In the genomic region with DNA sequence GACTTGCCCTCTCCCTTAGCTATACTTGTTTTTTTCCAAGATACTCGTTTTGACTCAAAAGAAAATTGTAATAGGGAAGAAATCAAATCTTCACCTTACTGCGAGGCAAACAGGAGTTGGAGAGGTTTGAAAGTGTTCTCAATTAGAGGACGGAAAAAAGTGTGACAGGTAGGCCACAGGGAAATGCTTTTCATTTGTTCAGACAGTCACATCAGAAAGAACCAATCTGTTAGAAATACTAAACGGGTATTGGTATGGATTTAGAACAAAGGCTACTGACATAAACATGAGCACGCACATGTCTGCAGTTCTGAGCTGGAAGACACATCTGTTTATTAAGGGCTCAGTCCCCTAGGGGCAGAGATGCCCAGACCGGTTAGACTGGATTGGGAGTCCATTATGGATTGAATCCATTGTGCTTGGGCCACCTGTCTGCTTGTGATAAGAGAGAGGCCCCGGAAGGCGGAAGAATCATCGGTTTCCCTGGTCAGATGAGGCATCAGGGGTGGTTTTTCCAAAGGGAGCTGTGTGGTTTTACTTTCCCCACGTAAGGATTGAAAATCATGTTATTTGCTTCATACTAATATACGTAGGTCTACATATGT, we compare ENCODE assay signal across 1 cellular context.
TF ChIP-seq lines count a peak whose summit lies in the region.

No MANE protein-coding gene starts in this region.

TF ChIP-seq in K562, 482 proteins besides CTCF, POLR2A, EP300 and RAD21 (continued from another document and continues in another):
- no peak for TF ChIP-seq MAZ (CRISPR knock-in tag; conservative IDR thresholded peaks at IDR 0.05 in 1 of 2, IDR thresholded peaks at IDR 0.05 in 1 of 2)
- TF ChIP-seq SMARCC2 (IDR thresholded peaks at IDR 0.05; ENCODE audit: low read depth) = peak; percentile 76
- TF ChIP-seq, protein P1, sequence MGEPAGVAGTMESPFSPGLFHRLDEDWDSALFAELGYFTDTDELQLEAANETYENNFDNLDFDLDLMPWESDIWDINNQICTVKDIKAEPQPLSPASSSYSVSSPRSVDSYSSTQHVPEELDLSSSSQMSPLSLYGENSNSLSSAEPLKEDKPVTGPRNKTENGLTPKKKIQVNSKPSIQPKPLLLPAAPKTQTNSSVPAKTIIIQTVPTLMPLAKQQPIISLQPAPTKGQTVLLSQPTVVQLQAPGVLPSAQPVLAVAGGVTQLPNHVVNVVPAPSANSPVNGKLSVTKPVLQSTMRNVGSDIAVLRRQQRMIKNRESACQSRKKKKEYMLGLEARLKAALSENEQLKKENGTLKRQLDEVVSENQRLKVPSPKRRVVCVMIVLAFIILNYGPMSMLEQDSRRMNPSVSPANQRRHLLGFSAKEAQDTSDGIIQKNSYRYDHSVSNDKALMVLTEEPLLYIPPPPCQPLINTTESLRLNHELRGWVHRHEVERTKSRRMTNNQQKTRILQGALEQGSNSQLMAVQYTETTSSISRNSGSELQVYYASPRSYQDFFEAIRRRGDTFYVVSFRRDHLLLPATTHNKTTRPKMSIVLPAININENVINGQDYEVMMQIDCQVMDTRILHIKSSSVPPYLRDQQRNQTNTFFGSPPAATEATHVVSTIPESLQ (CRISPR knock-in tag; IDR thresholded peaks at IDR 0.05) = 0 out of 2 replicates have a peak, but pooled peaks have one; percentile 62
- no peak for TF ChIP-seq CHD7 (IDR thresholded peaks at IDR 0.05; ENCODE audit: low read depth, low read length)
- TF ChIP-seq ATF7 (IDR thresholded peaks at IDR 0.05) = peak; percentile 41; the same call in 1 of the 2 replicates
- TF ChIP-seq, protein P2, sequence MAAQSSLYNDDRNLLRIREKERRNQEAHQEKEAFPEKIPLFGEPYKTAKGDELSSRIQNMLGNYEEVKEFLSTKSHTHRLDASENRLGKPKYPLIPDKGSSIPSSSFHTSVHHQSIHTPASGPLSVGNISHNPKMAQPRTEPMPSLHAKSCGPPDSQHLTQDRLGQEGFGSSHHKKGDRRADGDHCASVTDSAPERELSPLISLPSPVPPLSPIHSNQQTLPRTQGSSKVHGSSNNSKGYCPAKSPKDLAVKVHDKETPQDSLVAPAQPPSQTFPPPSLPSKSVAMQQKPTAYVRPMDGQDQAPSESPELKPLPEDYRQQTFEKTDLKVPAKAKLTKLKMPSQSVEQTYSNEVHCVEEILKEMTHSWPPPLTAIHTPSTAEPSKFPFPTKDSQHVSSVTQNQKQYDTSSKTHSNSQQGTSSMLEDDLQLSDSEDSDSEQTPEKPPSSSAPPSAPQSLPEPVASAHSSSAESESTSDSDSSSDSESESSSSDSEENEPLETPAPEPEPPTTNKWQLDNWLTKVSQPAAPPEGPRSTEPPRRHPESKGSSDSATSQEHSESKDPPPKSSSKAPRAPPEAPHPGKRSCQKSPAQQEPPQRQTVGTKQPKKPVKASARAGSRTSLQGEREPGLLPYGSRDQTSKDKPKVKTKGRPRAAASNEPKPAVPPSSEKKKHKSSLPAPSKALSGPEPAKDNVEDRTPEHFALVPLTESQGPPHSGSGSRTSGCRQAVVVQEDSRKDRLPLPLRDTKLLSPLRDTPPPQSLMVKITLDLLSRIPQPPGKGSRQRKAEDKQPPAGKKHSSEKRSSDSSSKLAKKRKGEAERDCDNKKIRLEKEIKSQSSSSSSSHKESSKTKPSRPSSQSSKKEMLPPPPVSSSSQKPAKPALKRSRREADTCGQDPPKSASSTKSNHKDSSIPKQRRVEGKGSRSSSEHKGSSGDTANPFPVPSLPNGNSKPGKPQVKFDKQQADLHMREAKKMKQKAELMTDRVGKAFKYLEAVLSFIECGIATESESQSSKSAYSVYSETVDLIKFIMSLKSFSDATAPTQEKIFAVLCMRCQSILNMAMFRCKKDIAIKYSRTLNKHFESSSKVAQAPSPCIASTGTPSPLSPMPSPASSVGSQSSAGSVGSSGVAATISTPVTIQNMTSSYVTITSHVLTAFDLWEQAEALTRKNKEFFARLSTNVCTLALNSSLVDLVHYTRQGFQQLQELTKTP (IDR thresholded peaks at IDR 0.05; ENCODE audit: low read depth in 1 of 2, partially characterized antibody in 2 of 2) = peak in 1 of 2 experiments; percentile 32
- TF ChIP-seq, protein P3, sequence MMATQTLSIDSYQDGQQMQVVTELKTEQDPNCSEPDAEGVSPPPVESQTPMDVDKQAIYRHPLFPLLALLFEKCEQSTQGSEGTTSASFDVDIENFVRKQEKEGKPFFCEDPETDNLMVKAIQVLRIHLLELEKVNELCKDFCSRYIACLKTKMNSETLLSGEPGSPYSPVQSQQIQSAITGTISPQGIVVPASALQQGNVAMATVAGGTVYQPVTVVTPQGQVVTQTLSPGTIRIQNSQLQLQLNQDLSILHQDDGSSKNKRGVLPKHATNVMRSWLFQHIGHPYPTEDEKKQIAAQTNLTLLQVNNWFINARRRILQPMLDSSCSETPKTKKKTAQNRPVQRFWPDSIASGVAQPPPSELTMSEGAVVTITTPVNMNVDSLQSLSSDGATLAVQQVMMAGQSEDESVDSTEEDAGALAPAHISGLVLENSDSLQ (IDR thresholded peaks at IDR 0.05) = no peak
- no peak for TF ChIP-seq RREB1 (CRISPR knock-in tag; IDR thresholded peaks at IDR 0.05)
- TF ChIP-seq, protein P4, sequence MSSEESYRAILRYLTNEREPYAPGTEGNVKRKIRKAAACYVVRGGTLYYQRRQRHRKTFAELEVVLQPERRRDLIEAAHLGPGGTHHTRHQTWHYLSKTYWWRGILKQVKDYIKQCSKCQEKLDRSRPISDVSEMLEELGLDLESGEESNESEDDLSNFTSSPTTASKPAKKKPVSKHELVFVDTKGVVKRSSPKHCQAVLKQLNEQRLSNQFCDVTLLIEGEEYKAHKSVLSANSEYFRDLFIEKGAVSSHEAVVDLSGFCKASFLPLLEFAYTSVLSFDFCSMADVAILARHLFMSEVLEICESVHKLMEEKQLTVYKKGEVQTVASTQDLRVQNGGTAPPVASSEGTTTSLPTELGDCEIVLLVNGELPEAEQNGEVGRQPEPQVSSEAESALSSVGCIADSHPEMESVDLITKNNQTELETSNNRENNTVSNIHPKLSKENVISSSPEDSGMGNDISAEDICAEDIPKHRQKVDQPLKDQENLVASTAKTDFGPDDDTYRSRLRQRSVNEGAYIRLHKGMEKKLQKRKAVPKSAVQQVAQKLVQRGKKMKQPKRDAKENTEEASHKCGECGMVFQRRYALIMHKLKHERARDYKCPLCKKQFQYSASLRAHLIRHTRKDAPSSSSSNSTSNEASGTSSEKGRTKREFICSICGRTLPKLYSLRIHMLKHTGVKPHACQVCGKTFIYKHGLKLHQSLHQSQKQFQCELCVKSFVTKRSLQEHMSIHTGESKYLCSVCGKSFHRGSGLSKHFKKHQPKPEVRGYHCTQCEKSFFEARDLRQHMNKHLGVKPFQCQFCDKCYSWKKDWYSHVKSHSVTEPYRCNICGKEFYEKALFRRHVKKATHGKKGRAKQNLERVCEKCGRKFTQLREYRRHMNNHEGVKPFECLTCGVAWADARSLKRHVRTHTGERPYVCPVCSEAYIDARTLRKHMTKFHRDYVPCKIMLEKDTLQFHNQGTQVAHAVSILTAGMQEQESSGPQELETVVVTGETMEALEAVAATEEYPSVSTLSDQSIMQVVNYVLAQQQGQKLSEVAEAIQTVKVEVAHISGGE (CRISPR knock-in tag; IDR thresholded peaks at IDR 0.05) = peak in 1 of 3 experiments; percentile 42; a peak in 1 of 6 replicates
- TF ChIP-seq ATF1 (CRISPR knock-in tag; IDR thresholded peaks at IDR 0.05) = no peak
- TF ChIP-seq ATF1 (tag; IDR thresholded peaks at IDR 0.05) = no peak
- no peak for TF ChIP-seq HCFC1 (IDR thresholded peaks at IDR 0.05; ENCODE audit: low read depth, low read length)
- TF ChIP-seq MCM2 (IDR thresholded peaks at IDR 0.05; ENCODE audit: low read depth) = no peak
- TF ChIP-seq ZNF347 (CRISPR knock-in tag; IDR thresholded peaks at IDR 0.05; ENCODE audit: low read depth) = no peak
- no peak for TF ChIP-seq ZNF57 (CRISPR knock-in tag; IDR thresholded peaks at IDR 0.05)
- no peak for TF ChIP-seq PTRF (tag; IDR thresholded peaks at IDR 0.05)
